9 cellular contexts compared by ENCODE assay signal in the genomic region with DNA sequence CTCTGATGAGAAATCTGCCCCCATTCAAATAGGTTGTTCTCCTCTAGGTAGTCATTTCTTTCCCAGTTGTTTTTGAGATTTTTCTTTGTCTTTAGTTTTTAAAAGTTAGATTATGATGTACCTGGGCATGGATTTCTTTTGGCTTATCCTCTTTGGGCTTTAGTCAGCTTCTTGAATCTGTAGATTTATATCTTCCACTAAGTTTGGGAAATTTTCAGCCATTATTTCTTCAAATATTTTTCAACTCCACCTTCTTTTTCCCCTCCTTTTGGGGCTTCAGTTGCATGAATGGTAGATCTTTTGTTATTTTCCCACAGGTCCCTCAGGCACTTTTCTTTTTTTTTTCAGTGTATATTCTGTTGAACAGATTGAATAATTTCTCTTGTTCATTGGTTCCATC.
"Had no signal": no experiment of that assay in that cellular context is flagged by ENCODE, and none has a peak within 500 bp of the region (broad histone marks: within the 10 kb centered on the region; RNA-seq: fewer than 3 reads in every experiment).

No MANE protein-coding gene starts in this region.

- ATAC-seq: HepG2, K562 had no signal

- FAIRE-seq: HepG2, HTR-8/SVneo, K562 had no signal

- H3K27me3 Mint-ChIP-seq: IgD-negative memory B cell had no signal

- H3K4me3 ChIP-seq: K562 had no signal

- H3K9ac ChIP-seq: KMS-11 had no signal

- DNase-seq: IMR-90, KBM-7, KG1 had no signal

- H3K27ac ChIP-seq: HL-60, KMS-11 had no signal

- H3K4me2 ChIP-seq: KMS-11 had no signal
